ENCODE assay signal across 29 cellular contexts in the genomic region with DNA sequence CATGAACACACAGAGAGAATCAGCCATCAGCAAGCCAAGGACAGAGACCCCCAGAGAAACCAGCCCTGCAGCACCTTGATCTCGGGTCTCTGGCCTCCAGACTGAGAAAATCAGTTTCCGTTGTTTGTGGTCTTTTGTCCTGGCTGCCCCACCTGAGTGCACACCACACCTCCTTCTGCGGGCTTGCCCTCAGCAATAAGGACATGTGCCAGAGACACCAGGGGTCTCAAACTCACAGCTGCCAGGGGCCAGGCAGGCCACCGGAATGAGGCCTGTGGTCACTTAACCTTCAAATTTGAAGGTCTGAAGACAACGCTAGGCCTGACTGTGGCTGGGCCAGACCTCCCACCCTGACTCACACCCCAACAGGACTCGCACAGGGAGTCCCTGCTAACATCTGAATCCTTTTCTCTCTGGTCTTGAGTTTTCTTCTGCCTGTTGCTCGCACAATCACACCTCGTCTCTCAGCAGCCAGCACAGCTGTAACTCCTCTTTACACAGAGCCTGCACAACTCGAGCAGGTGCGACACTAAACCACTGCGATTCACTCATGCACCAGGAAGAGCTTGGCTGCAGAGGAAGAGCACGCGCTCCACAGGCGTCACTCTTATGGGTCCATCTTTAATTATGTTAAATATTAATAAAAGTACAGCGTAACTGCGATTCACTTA.
A peak's percentile ranks its signal among the peaks of the same experiment; 100 is the strongest.
DNase-seq lines count a peak whose midpoint lies in the region; ATAC-seq, FAIRE-seq and TF ChIP-seq lines count a peak whose summit lies in the region.
"Had no signal": no experiment of that assay in that cellular context is flagged by ENCODE, and none has a peak within 500 bp of the region (broad histone marks: within the 10 kb centered on the region; RNA-seq: fewer than 3 reads in every experiment).

No MANE protein-coding gene starts in this region.

- no peaks in the 10 kb centered on the region for H3F3A ChIP-seq in OCI-LY1 (ENCODE audit: insufficient read depth, low read length)

- ATAC-seq in HepG2, result no peak
- ATAC-seq in sciatic nerve, result no peak
- no peak for ATAC-seq in HG02973 (IDR thresholded peaks at IDR 0.05; ENCODE audit: unreplicated experiment)
- ATAC-seq: activated CD4-positive, CD25-positive, alpha-beta regulatory T cell treated with anti-CD3 and anti-CD28 coated beads, Interleukin-2, amount 50 U/mL, for 24 hours; left ventricle myocardium superior; stimulated activated naive CD8-positive, alpha-beta T cell treated with anti-CD3 and anti-CD28 coated beads, Interleukin-15, amount 100 ng/mL, for 72 hours had no signal

- H3K9me2 ChIP-seq in OCI-LY1 (ENCODE audit: low read depth, low read length), result no peaks in the 10 kb centered on the region

- in situ Hi-C loops in HepG2 (cut with HindIII; ENCODE audit: extremely low pct_ligation_motif_present, low pct_unique_long_range_greater_than_20kb), result no loop called here

- H3K9ac ChIP-seq in BLaER1, result no peak overlapping the region
- H3K9ac ChIP-seq in OCI-LY1 (ENCODE audit: low read length), result no peak overlapping the region
- no peak overlapping the region for H3K9ac ChIP-seq in HepG2 (ENCODE audit: insufficient read depth, low read depth, low read length)

- TF ChIP-seq POLR2A in HepG2 (IDR thresholded peaks at IDR 0.05; ENCODE audit: insufficient read depth in 1 of 2, low read depth in 2 of 2, low read length in 2 of 2), result no peak

- H3K27ac ChIP-seq in BLaER1 (no peak overlapping the region), OCI-LY1 (ENCODE audit: low read depth, low read length, poor library complexity, severe bottlenecking) (peak overlapping the region; percentile 50), HepG2 (ENCODE audit: extremely low read length, insufficient read depth, low read length) (no peak overlapping the region)
- H3K27ac ChIP-seq: epithelial cell of prostate, neutrophil, upper lobe of left lung had no signal

- FAIRE-seq in HepG2 (lab: Jason Lieb, UNC), result no peak
- FAIRE-seq: G401.6, H54 had no signal

- H3K4me3 ChIP-seq in BLaER1, result no peak overlapping the region
- H3K4me3 ChIP-seq in OCI-LY1 (ENCODE audit: low read depth, low read length, poor library complexity, severe bottlenecking), result no peak overlapping the region
- no peak overlapping the region for H3K4me3 ChIP-seq in HepG2 (replicated peaks in 1 of 3; ENCODE audit: insufficient read depth in 1 of 3, low read depth in 2 of 3, low read length in 3 of 3)
- H3K4me3 ChIP-seq: upper lobe of left lung had no signal

- H2AFZ ChIP-seq in OCI-LY1 (ENCODE audit: low read length) (no peak overlapping the region), HepG2 (ENCODE audit: low read length) (no peak overlapping the region)

- H3K36me3 ChIP-seq in BLaER1, result peaks cover 91% of the 10 kb centered on the region
- H3K36me3 ChIP-seq in OCI-LY1 (ENCODE audit: insufficient read depth, low read length), result peaks cover 33% of the 10 kb centered on the region
- peaks cover 22 to 52% of the 10 kb centered on the region in 2 experiments for H3K36me3 ChIP-seq in HepG2 (replicated peaks in 1 of 2; ENCODE audit: control insufficient read depth in 1 of 2, insufficient read depth in 2 of 2, low read length in 2 of 2)

- H3K9me3 ChIP-seq in BLaER1 (no peaks in the 10 kb centered on the region), OCI-LY1 (ENCODE audit: low read length) (no peaks in the 10 kb centered on the region), HepG2 (ENCODE audit: low read length) (no peaks in the 10 kb centered on the region)
- H3K9me3 ChIP-seq: neutrophil, upper lobe of left lung had no signal

- H3K79me2 ChIP-seq in OCI-LY1 (ENCODE audit: insufficient read depth, low read length) (no peaks in the 10 kb centered on the region), HepG2 (ENCODE audit: insufficient read depth, low read length) (no peaks in the 10 kb centered on the region)

- TF ChIP-seq EP300 in HepG2 (IDR thresholded peaks at IDR 0.05; ENCODE audit: low read depth in 2 of 2, low read length in 2 of 2) (no peak), HepG2 (CRISPR knock-in tag; IDR thresholded peaks at IDR 0.05; ENCODE audit: borderline replicate concordance) (no peak)

- no peak for TF ChIP-seq RAD21 in HepG2 (CRISPR knock-in tag; IDR thresholded peaks at IDR 0.05)

- intact Hi-C loops in HepG2 (cut with micrococcal nuclease; ENCODE audit: unreplicated experiment), result no loop called here
- intact Hi-C loops in sciatic nerve (cut with DNase I), result no loop called here

- peaks cover 100% of the 10 kb centered on the region for H4K20me1 ChIP-seq in BLaER1
- no peaks in the 10 kb centered on the region for H4K20me1 ChIP-seq in OCI-LY1 (ENCODE audit: insufficient read depth, low read length)
- H4K20me1 ChIP-seq in HepG2 (ENCODE audit: insufficient read depth, low read length), result peaks cover 12% of the 10 kb centered on the region

- H3K4me1 ChIP-seq in BLaER1 (peaks cover 69% of the 10 kb centered on the region), OCI-LY1 (ENCODE audit: insufficient read depth, low read length, severe bottlenecking) (peaks cover 28% of the 10 kb centered on the region), HepG2 (ENCODE audit: insufficient read depth, low read length) (peaks cover 48% of the 10 kb centered on the region)
- H3K4me1 ChIP-seq: upper lobe of left lung had no signal

- H3K4me2 ChIP-seq in BLaER1, result peak overlapping the region; percentile 76
- H3K4me2 ChIP-seq in OCI-LY1 (ENCODE audit: low read length), result no peak overlapping the region
- H3K4me2 ChIP-seq in HepG2 (ENCODE audit: low read depth, low read length), result no peak overlapping the region

- 94% methylated on average over 14 of the region's 16 CpGs for WGBS in HepG2 (ENCODE audit: low lambda C conversion rate)

- no peaks in the 10 kb centered on the region for H3K27me3 ChIP-seq in BLaER1
- no peaks in the 10 kb centered on the region for H3K27me3 ChIP-seq in OCI-LY1 (ENCODE audit: insufficient read depth, low read length)
- no peaks in the 10 kb centered on the region for H3K27me3 ChIP-seq in HepG2 (ENCODE audit: control insufficient read depth in 1 of 2, insufficient read depth in 2 of 2, low read length in 2 of 2)
- H3K27me3 ChIP-seq: neutrophil, upper lobe of left lung had no signal

- TF ChIP-seq CTCF in OCI-LY1 (IDR thresholded peaks at IDR 0.05; ENCODE audit: low read length), result no peak
- TF ChIP-seq CTCF in HepG2 (CRISPR knock-in tag; IDR thresholded peaks at IDR 0.05), result no peak

- DNase-seq in HepG2 (ENCODE audit: low spot score) (no peak), sciatic nerve (ENCODE audit: low spot score) (peak; percentile 35), nucleus accumbens (lab: John Stamatoyannopoulos, UW) (no peak), NCI-H128 (lab: John Stamatoyannopoulos, UW; ENCODE audit: unreplicated experiment) (no peak), NCI-H2196 treated with DMSO at 0.1 percent for 48 hours (lab: John Stamatoyannopoulos, UW; ENCODE audit: unreplicated experiment) (no peak)
- DNase-seq: ACHN; activated T-cell treated with anti-CD3 and anti-CD28 coated beads, Interleukin-2, amount 50 U/mL, for 24 hours; aorta; CD4-positive, CD25-positive, alpha-beta regulatory T cell; foreskin fibroblast; hippocampal formation; KG1; left ventricle myocardium superior; midbrain; NCI-H187; NCI-H69; RPMI8226; stimulated activated CD4-positive, alpha-beta T cell treated with anti-CD3 and anti-CD28 coated beads, Interleukin-12 subunit alpha, Interleukin-12 subunit beta, amount 100 ng/mL, for 4 hours; stimulated activated naive CD8-positive, alpha-beta T cell treated with anti-CD3 and anti-CD28 coated beads, Interleukin-15, amount 100 ng/mL, for 72 hours; T1000 had no signal

- POLR2A ChIA-PET in HepG2 (lab: Yijun Ruan, JAX), result no interaction called here

- BruUV-seq in HepG2 (replicated peaks; lab: Mats Ljungman, UMichigan), result no TSS peak

- CTCF ChIA-PET in HepG2 (lab: Yijun Ruan, JAX; ENCODE audit: low intra/inter-chr PET ratio, low total read pairs), result no interaction called here

TF ChIP-seq in HepG2, 621 proteins besides CTCF, POLR2A, EP300 and RAD21:
- TF ChIP-seq E2F2 (CRISPR knock-in tag; IDR thresholded peaks at IDR 0.05; ENCODE audit: borderline replicate concordance) (no peak), THAP9 (CRISPR knock-in tag; IDR thresholded peaks at IDR 0.05; ENCODE audit: borderline replicate concordance) (0 out of 2 replicates have a peak, but pooled peaks have one; percentile 21)
